8 cellular contexts compared by ENCODE assay signal in the genomic region with DNA sequence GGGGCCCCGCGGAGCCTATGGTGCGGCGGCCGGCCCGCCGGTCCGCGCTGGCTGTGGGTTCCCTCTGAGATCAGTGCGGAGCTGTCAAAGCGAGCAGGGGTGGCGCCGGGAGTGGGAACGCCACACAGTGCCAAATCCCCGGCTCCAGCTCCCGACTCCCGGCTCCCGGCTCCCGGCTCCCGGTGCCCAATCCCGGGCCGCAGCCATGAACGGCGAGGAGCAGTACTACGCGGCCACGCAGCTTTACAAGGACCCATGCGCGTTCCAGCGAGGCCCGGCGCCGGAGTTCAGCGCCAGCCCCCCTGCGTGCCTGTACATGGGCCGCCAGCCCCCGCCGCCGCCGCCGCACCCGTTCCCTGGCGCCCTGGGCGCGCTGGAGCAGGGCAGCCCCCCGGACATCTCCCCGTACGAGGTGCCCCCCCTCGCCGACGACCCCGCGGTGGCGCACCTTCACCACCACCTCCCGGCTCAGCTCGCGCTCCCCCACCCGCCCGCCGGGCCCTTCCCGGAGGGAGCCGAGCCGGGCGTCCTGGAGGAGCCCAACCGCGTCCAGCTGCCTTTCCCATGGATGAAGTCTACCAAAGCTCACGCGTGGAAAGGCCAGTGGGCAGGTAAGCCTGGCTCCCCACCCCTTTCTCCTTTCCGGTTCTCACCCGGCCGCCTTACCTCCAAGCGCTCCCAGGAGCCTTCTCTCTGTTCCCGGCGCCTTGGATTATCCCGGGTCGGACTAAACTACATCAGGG. TPM values are rescaled to one million over a fixed set of nuclear protein-coding genes. Genes with fewer than 3 reads are reported as not detected.
DNase-seq lines count a peak whose midpoint lies in the region; ATAC-seq and TF ChIP-seq lines count a peak whose summit lies in the region.

TSS of gene PDX1 (plus strand) at position 67 of the 743 bp plus-strand sequence. CDS start at position 206, 139 bp downstream.

- TF ChIP-seq CTCF in epithelial cell of proximal tubule (conservative IDR thresholded peaks at IDR 0.05; ENCODE audit: low read depth, low read length) = no peak
- no peak for TF ChIP-seq CTCF in parathyroid adenoma (IDR thresholded peaks at IDR 0.05)

- H3K36me3 ChIP-seq in parathyroid adenoma (ENCODE audit: control insufficient read depth, insufficient read depth, low read length) = no peaks in the 10 kb centered on the region

- H3K9me3 ChIP-seq in parathyroid adenoma (ENCODE audit: control insufficient read depth, low read length) = no peaks in the 10 kb centered on the region

- H3K4me2 ChIP-seq in parathyroid adenoma (ENCODE audit: low read length) = peak within 1 kb of the TSS; percentile 80

- ATAC-seq in HG02852 (IDR thresholded peaks at IDR 0.05; ENCODE audit: unreplicated experiment) = no peak

- H3K9ac ChIP-seq in parathyroid adenoma = no peak within 1 kb of the TSS

- no peaks in the 10 kb centered on the region for H3K79me2 ChIP-seq in parathyroid adenoma

- peak within 1 kb of the TSS; percentile 32 for H3K4me3 ChIP-seq in epithelial cell of proximal tubule (ENCODE audit: low read depth, low read length)
- peak within 1 kb of the TSS; percentile 49 for H3K4me3 ChIP-seq in parathyroid adenoma (ENCODE audit: low read depth, low read length)

- peak; percentile 51 to 56 for DNase-seq in NCI-H187 (lab: John Stamatoyannopoulos, UW)
- DNase-seq in NCI-H187 treated with DMSO at 0.1 percent for 48 hours (lab: John Stamatoyannopoulos, UW) = no peak
- peak; percentile 1 for DNase-seq in NCI-H460 (ENCODE audit: extremely low read depth, low read depth)
- no peak for DNase-seq in epithelial cell of proximal tubule (ENCODE audit: low read depth)
- no peak for DNase-seq in KBM-7
- DNase-seq in SHP77 (lab: John Stamatoyannopoulos, UW) = no peak

- H2AFZ ChIP-seq in parathyroid adenoma = no peak within 1 kb of the TSS

- H3K4me1 ChIP-seq in parathyroid adenoma = no peaks in the 10 kb centered on the region

- H3K27me3 ChIP-seq in parathyroid adenoma (ENCODE audit: control insufficient read depth, insufficient read depth, low read length) = peaks cover 30% of the 10 kb centered on the region

- no peak within 1 kb of the TSS for H3K27ac ChIP-seq in parathyroid adenoma

- in situ Hi-C loops in KBM-7 (cut with MboI; ENCODE audit: low pct_unique_long_range_greater_than_20kb, low sequenced_read_pairs) = no loop called here

RNA-seq across cellular contexts. Expression of gene PDX1, which starts in this region (rescaled TPM):
- total RNA-seq in NCI-H460 (2014; rRNA removed; shearing (Covaris generic)) = 0.12 TPM in 1 of 2 replicates, not detected in the other
- not detected in 2 replicates for polyA plus RNA-seq in NCI-H460 (2014; cell fraction: nucleus; rRNA removed)
- total RNA-seq in epithelial cell of proximal tubule = not detected in 2 replicates

Comparison
In these comparisons a context has a peak if more than half of its experiments do, and no peak if none do; other contexts are left out.
1. DNase-seq: peak in NCI-H187 (2 of 2); none in NCI-H187 treated with DMSO at 0.1 percent for 48 hours (single experiment), epithelial cell of proximal tubule (single experiment), KBM-7 (single experiment) and SHP77 (0 of 2).
2. Peak in DNase-seq in NCI-H460; RNA of the gene not detected or under 1 TPM.